In the genomic region with DNA sequence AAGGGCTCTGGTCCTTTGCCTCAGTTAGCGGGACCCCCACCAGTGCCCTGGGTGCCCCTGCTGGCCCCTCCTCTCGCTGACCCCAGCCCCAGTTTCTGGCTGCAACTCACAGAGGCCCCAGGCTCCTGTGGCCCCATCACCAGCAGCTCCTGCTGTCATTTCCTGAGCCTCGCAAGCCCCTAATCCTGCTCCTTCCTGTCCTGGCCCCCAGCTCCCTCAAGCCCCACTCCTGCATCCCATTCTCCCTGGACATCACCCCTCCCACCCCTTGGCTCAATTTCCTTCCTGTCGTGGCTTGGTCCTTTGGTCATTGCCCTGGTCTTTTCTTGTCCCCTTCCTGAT, we compare ENCODE assay signal across 1 cellular context.
TF ChIP-seq lines count a peak whose summit lies in the region.

No MANE protein-coding gene starts in this region.

TF ChIP-seq in endothelial cell of umbilical vein, 7 proteins besides CTCF, POLR2A, EP300 and RAD21:
- no peak for TF ChIP-seq GATA2 (IDR thresholded peaks at IDR 0.05; ENCODE audit: insufficient read depth, insufficient read length, low read depth, low read length)
- TF ChIP-seq MYC (IDR thresholded peaks at IDR 0.05; ENCODE audit: low read depth, low read length) = no peak
- TF ChIP-seq POLR2AphosphoS5 (IDR thresholded peaks at IDR 0.05; ENCODE audit: insufficient read depth, low read depth, low read length) = no peak
- no peak for TF ChIP-seq FOS (IDR thresholded peaks at IDR 0.05; ENCODE audit: borderline replicate concordance, insufficient read depth, low read length)
TF ChIP-seq in endothelial cell of umbilical vein: peak in this region for 0.
